Comparison of ENCODE assay signal across 1 cellular context in genomic region chr16:49766280-49766679, GRCh38.
TF ChIP-seq lines count a peak whose summit lies in the region.

No MANE protein-coding gene starts in this region.

TF ChIP-seq in H1, 55 proteins besides CTCF, POLR2A, EP300 and RAD21 (continued from another document):
- TF ChIP-seq HDAC6 (IDR thresholded peaks at IDR 0.05; ENCODE audit: low read depth, low read length) (no peak), MAX (IDR thresholded peaks at IDR 0.05) (peak; percentile 30; the same call in 1 of the 2 replicates)
